8 cellular contexts compared by ENCODE assay signal in genomic region chr17:73255671-73256181, GRCh38. TPM values are rescaled to one million over a fixed set of nuclear protein-coding genes. Genes with fewer than 3 reads are reported as not detected.
A peak's percentile ranks its signal among the peaks of the same experiment; 100 is the strongest.
DNase-seq lines count a peak whose midpoint lies in the region; ATAC-seq and TF ChIP-seq lines count a peak whose summit lies in the region.

No MANE protein-coding gene starts in this region.

- DNase-seq in EH (ENCODE audit: low read depth) (peak; percentile 51), HEK293T (ENCODE audit: extremely low spot score) (peak; percentile 78), Peyer's patch (peak; percentile 32 to 78 (median 75)), foreskin keratinocyte (peak in 1 of 2 donors; percentile 43), osteocyte (ENCODE audit: extremely low spot score, unreplicated experiment) (no peak), uterus (peak; percentile 62 to 63), HPDE6-E6E7 (ENCODE audit: extremely low spot score) (no peak)
- peak; percentile 22 for DNase-seq in activated T-helper 1 cell treated with anti-CD3 and anti-CD28 coated beads, Interleukin-12 subunit alpha, Interleukin-12 subunit beta, Interleukin-2, Interleukin-4 antibody, amounts not matched to agents 30 ng/mL and 10 ng/mL and 1 ng/mL, durations not matched to agents 14 hours and 24 hours and 36 hours (ENCODE audit: low spot score)

- no peaks in the 10 kb centered on the region for H3K27me3 ChIP-seq in Peyer's patch
- peaks cover 4% of the 10 kb centered on the region for H3K27me3 ChIP-seq in foreskin keratinocyte
- no peaks in the 10 kb centered on the region for H3K27me3 ChIP-seq in uterus

- peak in 1 of 2 donors; percentile 26 for TF ChIP-seq POLR2A in Peyer's patch (IDR thresholded peaks at IDR 0.05)
- TF ChIP-seq POLR2A in uterus (IDR thresholded peaks at IDR 0.05), result peak in 1 of 2 donors; percentile 15

- peak; percentile 77 for ATAC-seq in foreskin keratinocyte

- no peaks in the 10 kb centered on the region for H3K4me1 ChIP-seq in Peyer's patch
- H3K4me1 ChIP-seq in foreskin keratinocyte, result no peaks in the 10 kb centered on the region
- H3K4me1 ChIP-seq in uterus, result no peaks in the 10 kb centered on the region

- H3K4me3 ChIP-seq in Peyer's patch, result no peak overlapping the region
- H3K4me3 ChIP-seq in uterus, result no peak overlapping the region

- H3K27ac Mint-ChIP-seq in activated T-helper 1 cell treated with anti-CD3 and anti-CD28 coated beads, Interleukin-12 subunit alpha, Interleukin-12 subunit beta, Interleukin-2, Interleukin-4 antibody, amounts not matched to agents 30 ng/mL and 10 ng/mL and 1 ng/mL, durations not matched to agents 14 hours and 24 hours and 36 hours, result no peak overlapping the region
- H3K27ac Mint-ChIP-seq in osteocyte (ENCODE audit: unreplicated experiment), result no peak overlapping the region

- CTCF ChIA-PET in HEK293T (lab: Yijun Ruan, JAX), result interaction anchor here (0.5 to 4.7 kb wide), 12 partner anchors 11 to 699 kb away, joined by 3 to 55 read pairs (median 4); no protein-coding TSS in a partner anchor

- no peaks in the 10 kb centered on the region for H3K36me3 Mint-ChIP-seq in activated T-helper 1 cell treated with anti-CD3 and anti-CD28 coated beads, Interleukin-12 subunit alpha, Interleukin-12 subunit beta, Interleukin-2, Interleukin-4 antibody, amounts not matched to agents 30 ng/mL and 10 ng/mL and 1 ng/mL, durations not matched to agents 14 hours and 24 hours and 36 hours (ENCODE audit: low read depth)
- H3K36me3 Mint-ChIP-seq in osteocyte (ENCODE audit: unreplicated experiment), result no peaks in the 10 kb centered on the region

- POLR2A ChIA-PET in HEK293T (lab: Yijun Ruan, JAX), result interaction anchor here (0.6 to 0.8 kb wide), 2 partner anchors 114 to 952 kb away, joined by 3 to 5 read pairs; no protein-coding TSS in a partner anchor

- no peaks in the 10 kb centered on the region for H3K27me3 Mint-ChIP-seq in activated T-helper 1 cell treated with anti-CD3 and anti-CD28 coated beads, Interleukin-12 subunit alpha, Interleukin-12 subunit beta, Interleukin-2, Interleukin-4 antibody, amounts not matched to agents 30 ng/mL and 10 ng/mL and 1 ng/mL, durations not matched to agents 14 hours and 24 hours and 36 hours (ENCODE audit: insufficient read depth)
- H3K27me3 Mint-ChIP-seq in osteocyte (ENCODE audit: unreplicated experiment), result no peaks in the 10 kb centered on the region

- H3K4me1 Mint-ChIP-seq in activated T-helper 1 cell treated with anti-CD3 and anti-CD28 coated beads, Interleukin-12 subunit alpha, Interleukin-12 subunit beta, Interleukin-2, Interleukin-4 antibody, amounts not matched to agents 30 ng/mL and 10 ng/mL and 1 ng/mL, durations not matched to agents 14 hours and 24 hours and 36 hours (ENCODE audit: low read depth), result no peaks in the 10 kb centered on the region
- peaks cover 15% of the 10 kb centered on the region for H3K4me1 Mint-ChIP-seq in osteocyte (ENCODE audit: unreplicated experiment)

- no peak overlapping the region for H3K4me3 Mint-ChIP-seq in activated T-helper 1 cell treated with anti-CD3 and anti-CD28 coated beads, Interleukin-12 subunit alpha, Interleukin-12 subunit beta, Interleukin-2, Interleukin-4 antibody, amounts not matched to agents 30 ng/mL and 10 ng/mL and 1 ng/mL, durations not matched to agents 14 hours and 24 hours and 36 hours
- no peak overlapping the region for H3K4me3 Mint-ChIP-seq in osteocyte (ENCODE audit: unreplicated experiment)

- H3K9me3 Mint-ChIP-seq in activated T-helper 1 cell treated with anti-CD3 and anti-CD28 coated beads, Interleukin-12 subunit alpha, Interleukin-12 subunit beta, Interleukin-2, Interleukin-4 antibody, amounts not matched to agents 30 ng/mL and 10 ng/mL and 1 ng/mL, durations not matched to agents 14 hours and 24 hours and 36 hours, result no peaks in the 10 kb centered on the region
- no peaks in the 10 kb centered on the region for H3K9me3 Mint-ChIP-seq in osteocyte (ENCODE audit: unreplicated experiment)

- intact Hi-C loops in activated T-helper 1 cell treated with anti-CD3 and anti-CD28 coated beads, Interleukin-12 subunit alpha, Interleukin-12 subunit beta, Interleukin-2, Interleukin-4 antibody, amounts not matched to agents 30 ng/mL and 10 ng/mL and 1 ng/mL, durations not matched to agents 14 hours and 24 hours and 36 hours (cut with micrococcal nuclease), result loop anchor here (1.0 to 10.0 kb wide), 4 partner anchors 56 to 701 kb away; no protein-coding TSS in a partner anchor
- intact Hi-C loops in uterus (cut with DNase I; ENCODE audit: low total_unique reads), result loop anchor here (2.0 to 10.0 kb wide), 2 partner anchors 59 to 113 kb away; partner anchors contain the start of gene CDC42EP4

- H3K36me3 ChIP-seq in Peyer's patch, result no peaks in the 10 kb centered on the region
- no peaks in the 10 kb centered on the region for H3K36me3 ChIP-seq in uterus

- TF ChIP-seq CTCF in Peyer's patch (IDR thresholded peaks at IDR 0.05) (peak; percentile 82 to 98 (median 96)), foreskin keratinocyte (conservative IDR thresholded peaks at IDR 0.05) (peak; percentile 96), osteocyte (IDR thresholded peaks at IDR 0.05) (peak; percentile 100), uterus (IDR thresholded peaks at IDR 0.05) (peak; percentile 97 to 99 (median 98))

- H3K27ac ChIP-seq in Peyer's patch (no peak overlapping the region), foreskin keratinocyte (no peak overlapping the region), uterus (no peak overlapping the region)

- H3K9me3 ChIP-seq in Peyer's patch (no peaks in the 10 kb centered on the region), uterus (no peaks in the 10 kb centered on the region)

TF ChIP-seq in HEK293T, 16 proteins besides CTCF, POLR2A, EP300 and RAD21:
- TF ChIP-seq PKNOX1 (IDR thresholded peaks at IDR 0.05), result peak; percentile 47; the same call in 1 of the 2 replicates
- no peak for TF ChIP-seq BHLHE40 (IDR thresholded peaks at IDR 0.05; ENCODE audit: borderline replicate concordance)
- no peak for TF ChIP-seq CTBP1 (IDR thresholded peaks at IDR 0.05; ENCODE audit: borderline replicate concordance)

RNA-seq across cellular contexts. Expression of gene CPSF4L, which starts 6.0 kb away (rescaled TPM):
- total RNA-seq in Peyer's patch (not detected), foreskin keratinocyte (not detected in 2 replicates), osteocyte (not detected in 2 replicates), uterus (under 1 TPM in 1 of 4 donors, not detected in 3; 0.34 TPM)
- not detected in 2 replicates for total RNA-seq in activated T-helper 1 cell treated with anti-CD3 and anti-CD28 coated beads, Interleukin-12 subunit alpha, Interleukin-12 subunit beta, Interleukin-2, Interleukin-4 antibody, amounts not matched to agents 30 ng/mL and 10 ng/mL and 1 ng/mL, durations not matched to agents 14 hours and 24 hours and 36 hours
- not detected in 2 replicates for polyA plus RNA-seq in foreskin keratinocyte

RNA-seq across cellular contexts. Expression of gene CDC42EP4, which starts 56.1 kb away (rescaled TPM):
- total RNA-seq in Peyer's patch, result 100 to 1,000 TPM in 2 of 4 donors, 10 to 100 TPM in 2; 33.8 to 127 (median 97.8) TPM
- 0.78 and 1.1 TPM in 2 replicates for total RNA-seq in activated T-helper 1 cell treated with anti-CD3 and anti-CD28 coated beads, Interleukin-12 subunit alpha, Interleukin-12 subunit beta, Interleukin-2, Interleukin-4 antibody, amounts not matched to agents 30 ng/mL and 10 ng/mL and 1 ng/mL, durations not matched to agents 14 hours and 24 hours and 36 hours
- 18.7 and 20.3 TPM in 2 replicates for total RNA-seq in foreskin keratinocyte
- 14.5 and 16.4 TPM in 2 replicates for polyA plus RNA-seq in foreskin keratinocyte
- total RNA-seq in osteocyte, result 32.0 and 32.7 TPM in 2 replicates
- 100 to 1,000 TPM in 1 of 4 donors, 10 to 100 TPM in 3; 26.6 to 131 (median 70.7) TPM for total RNA-seq in uterus

Comparison
In these comparisons a context has a peak if more than half of its experiments do, and no peak if none do; other contexts are left out.
1. DNase-seq: peak in EH (single experiment), HEK293T (single experiment), Peyer's patch (3 of 3), activated T-helper 1 cell treated with anti-CD3 and anti-CD28 coated beads, Interleukin-12 subunit alpha, Interleukin-12 subunit beta, Interleukin-2, Interleukin-4 antibody, amounts not matched to agents 30 ng/mL and 10 ng/mL and 1 ng/mL, durations not matched to agents 14 hours and 24 hours and 36 hours (single experiment) and uterus (2 of 2); none in osteocyte (single experiment) and HPDE6-E6E7 (single experiment).
2. Peak in every context shown above with its lines, with median percentiles within 50 percentile points of each other: CTCF ChIP-seq.